In the genomic region with DNA sequence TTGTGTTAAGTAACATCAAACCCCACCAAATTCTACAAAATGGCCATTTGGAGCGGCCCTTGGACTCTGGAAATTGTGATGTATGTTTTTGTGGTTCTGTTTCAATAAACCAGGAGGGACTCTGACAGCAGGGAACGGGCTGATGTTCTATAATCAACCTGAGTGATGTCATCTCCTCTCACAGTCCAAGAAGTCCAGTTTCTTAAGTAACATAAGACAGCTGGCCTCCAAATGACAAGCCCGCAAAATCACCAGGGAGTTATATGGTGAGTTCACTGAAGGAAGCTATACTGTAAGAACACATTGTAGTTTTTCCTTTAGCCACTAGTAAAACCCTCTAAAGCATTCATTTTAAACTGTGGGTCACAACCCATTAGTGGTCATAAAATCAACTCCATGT, we compare ENCODE assay signal across 15 cellular contexts. TPM values are rescaled to one million over a fixed set of nuclear protein-coding genes. Genes with fewer than 3 reads are reported as not detected.
A peak's percentile ranks its signal among the peaks of the same experiment; 100 is the strongest.
DNase-seq lines count a peak whose midpoint lies in the region; ATAC-seq, FAIRE-seq and TF ChIP-seq lines count a peak whose summit lies in the region.
"Had no signal": no experiment of that assay in that cellular context is flagged by ENCODE, and none has a peak within 500 bp of the region (broad histone marks: within the 10 kb centered on the region; RNA-seq: fewer than 3 reads in every experiment).

No MANE protein-coding gene starts in this region.

- FAIRE-seq in bronchial epithelial cell (lab: Jason Lieb, UNC) (no peak), pancreas (lab: Jason Lieb, UNC) (no peak)

- H3K4me3 ChIP-seq in HUES48 (ENCODE audit: low read depth, low read length) (no peak overlapping the region), bronchial epithelial cell (ENCODE audit: low read depth, low read length) (no peak overlapping the region), right lobe of liver (no peak overlapping the region), pancreas (no peak overlapping the region)
- H3K4me3 ChIP-seq: ovary had no signal

- H3K4me1 ChIP-seq in HUES48 (ENCODE audit: control insufficient read depth, insufficient read depth, low read length) (peaks cover 42% of the 10 kb centered on the region), right lobe of liver (peaks cover 0 to 54% (median 16%) of the 10 kb centered on the region in 4 donors), pancreas (no peaks in the 10 kb centered on the region)
- H3K4me1 ChIP-seq: BE2C had no signal

- intact Hi-C loops in right lobe of liver (cut with DNase I), result loop anchor here in 1 of 2 donors (10.0 kb wide), 1 partner anchor 218 kb away; no protein-coding TSS in a partner anchor
- intact Hi-C loops in pancreas (cut with DNase I), result loop anchor here in 2 of 3 donors (5.0 to 10.0 kb wide), 2 partner anchors 216 to 218 kb away; no protein-coding TSS in a partner anchor

- peak; percentile 39 for DNase-seq in AG08395 (ENCODE audit: low spot score)
- peak; percentile 36 for DNase-seq in bronchial epithelial cell (ENCODE audit: low read depth)
- DNase-seq in right lobe of liver, result no peak
- DNase-seq in nucleus accumbens (lab: John Stamatoyannopoulos, UW), result no peak
- DNase-seq in pancreas, result no peak
- no peak for DNase-seq in dedifferentiated amniotic fluid mesenchymal stem cell (ENCODE audit: extremely low spot score)
- DNase-seq: activated naive CD8-positive, alpha-beta T cell treated with anti-CD3 and anti-CD28 coated beads, Interleukin-2, amount 50 U/mL, for 24 hours; activated T-cell treated with anti-CD3 and anti-CD28 coated beads for 4 hours; BE2C; NCI-H2081 treated with DMSO at 0.1 percent for 48 hours; ovary; stimulated activated CD4-positive, alpha-beta T cell treated with anti-CD3 and anti-CD28 coated beads, Interleukin-2, amount 100 ng/mL, for 24 hours; stimulated activated naive B cell treated with anti-CD40 and anti-IgM and Interleukin-4, amounts not matched to agents 10 μg/mL and 1 μg/mL and 100 μg/mL, for 72 hours had no signal

- H3K27ac ChIP-seq in HUES48 (ENCODE audit: low read depth, low read length), result peak overlapping the region; percentile 55
- peak overlapping the region in 2 of 3 donors; percentile 52 to 68 for H3K27ac ChIP-seq in right lobe of liver
- H3K27ac ChIP-seq in pancreas, result no peak overlapping the region
- H3K27ac ChIP-seq: ovary had no signal

- ATAC-seq in right lobe of liver (no peak), pancreas (no peak), HG03342 (IDR thresholded peaks at IDR 0.05; ENCODE audit: unreplicated experiment) (no peak)
- ATAC-seq: activated naive CD8-positive, alpha-beta T cell treated with anti-CD3 and anti-CD28 coated beads, Interleukin-2, amount 50 U/mL, for 24 hours; stimulated activated naive B cell treated with anti-CD40 and anti-IgM and Interleukin-4, amounts not matched to agents 10 μg/mL and 1 μg/mL and 100 μg/mL, for 72 hours had no signal

- TF ChIP-seq CTCF in bronchial epithelial cell (IDR thresholded peaks at IDR 0.05; ENCODE audit: insufficient read depth, low read length, severe bottlenecking) (no peak), right lobe of liver (IDR thresholded peaks at IDR 0.05) (no peak), pancreas (IDR thresholded peaks at IDR 0.05) (no peak)

- H3K36me3 ChIP-seq in HUES48 (ENCODE audit: control insufficient read depth, insufficient read depth, low read length) (peaks cover 50% of the 10 kb centered on the region), bronchial epithelial cell (ENCODE audit: control insufficient read depth, insufficient read depth, low read length) (peaks cover 11% of the 10 kb centered on the region), right lobe of liver (peaks cover 0 to 43% (median 20%) of the 10 kb centered on the region in 4 donors), pancreas (peaks cover 0 to 35% (median 5%) of the 10 kb centered on the region in 3 donors)
- H3K36me3 ChIP-seq: ovary had no signal

- no peaks in the 10 kb centered on the region for H3K27me3 ChIP-seq in HUES48 (ENCODE audit: control insufficient read depth, insufficient read depth, low read length)
- no peaks in the 10 kb centered on the region for H3K27me3 ChIP-seq in bronchial epithelial cell (ENCODE audit: control insufficient read depth, insufficient read depth, low read length)
- no peaks in the 10 kb centered on the region for H3K27me3 ChIP-seq in right lobe of liver
- H3K27me3 ChIP-seq in pancreas, result no peaks in the 10 kb centered on the region
- H3K27me3 ChIP-seq: BE2C, ovary had no signal

- no peak for TF ChIP-seq POLR2A in right lobe of liver (IDR thresholded peaks at IDR 0.05)

- H3K9ac ChIP-seq in HUES48 (ENCODE audit: low read depth, low read length), result no peak overlapping the region

- 77% methylated on average over 3 of the region's 3 CpGs for WGBS in right lobe of liver (ENCODE audit: insufficient coverage, low coverage, low lambda C conversion rate, missing lambda C conversion rate)
- WGBS in pancreas, 2 donors, result 82 to 86% methylated on average over 3 of the region's 3 CpGs

- H3K9me3 ChIP-seq in HUES48 (ENCODE audit: control insufficient read depth, insufficient read depth, low read length), result no peaks in the 10 kb centered on the region
- H3K9me3 ChIP-seq in right lobe of liver, result no peaks in the 10 kb centered on the region
- no peaks in the 10 kb centered on the region for H3K9me3 ChIP-seq in pancreas
- H3K9me3 ChIP-seq: BE2C, ovary had no signal

RNA-seq across cellular contexts. Expression of a gene that starts 34.0 kb away (rescaled TPM):
- total RNA-seq in bronchial epithelial cell, result 62.9 and 67.9 TPM in 2 replicates
- total RNA-seq in right lobe of liver, result 100 to 1,000 TPM; 118 to 356 (median 173) TPM
- total RNA-seq in pancreas, result 10 to 100 TPM in 4 of 6 donors, 1 to 10 TPM in 2; 8.0 to 34.0 (median 14.1) TPM
- polyA plus RNA-seq in pancreas, result 10 to 100 TPM in 1 of 2 donors, 1 to 10 TPM in 1; 9.6 to 27.1 TPM

Comparison
In these comparisons a context has a peak if more than half of its experiments do, and no peak if none do; other contexts are left out.
1. DNase-seq: peak in AG08395 (single experiment) and bronchial epithelial cell (single experiment); none in right lobe of liver (0 of 3), nucleus accumbens (0 of 56), pancreas (0 of 6) and dedifferentiated amniotic fluid mesenchymal stem cell (single experiment).
2. H3K27ac ChIP-seq: peak in HUES48 (single experiment) and right lobe of liver (2 of 3); none in pancreas (0 of 4).